ENCODE assay signal across 10 cellular contexts in genomic region chr21:33895356-33895755, GRCh38. TPM values are rescaled to one million over a fixed set of nuclear protein-coding genes. Genes with fewer than 3 reads are reported as not detected.
A peak's percentile ranks its signal among the peaks of the same experiment; 100 is the strongest.
DNase-seq lines count a peak whose midpoint lies in the region; ATAC-seq and TF ChIP-seq lines count a peak whose summit lies in the region.
"Had no signal": no experiment of that assay in that cellular context is flagged by ENCODE, and none has a peak within 500 bp of the region (broad histone marks: within the 10 kb centered on the region; RNA-seq: fewer than 3 reads in every experiment).

No MANE protein-coding gene starts in this region.

- H4K20me1 ChIP-seq in MM.1S (ENCODE audit: insufficient read depth, low read length): no peaks in the 10 kb centered on the region

- TF ChIP-seq CTCF in MM.1S (IDR thresholded peaks at IDR 0.05; ENCODE audit: low read length): no peak
- no peak for TF ChIP-seq CTCF in endothelial cell (IDR thresholded peaks at IDR 0.05; ENCODE audit: unreplicated experiment)
- no peak for TF ChIP-seq CTCF in GM10248 (IDR thresholded peaks at IDR 0.05; ENCODE audit: control extremely low read depth, extremely low read depth, low read depth, missing control alignments)

- H3K27me3 ChIP-seq in MM.1S (replicated peaks; ENCODE audit: insufficient read depth, low read length): no peaks in the 10 kb centered on the region
- peaks cover 4% of the 10 kb centered on the region for H3K27me3 ChIP-seq in skeletal muscle satellite cell (ENCODE audit: control insufficient read depth, insufficient read depth, low read length)
- H3K27me3 ChIP-seq: body of pancreas had no signal

- ATAC-seq in activated CD4-positive, alpha-beta T cell treated with anti-CD3 and anti-CD28 coated beads for 36 hours: no peak

- H3K36me3 ChIP-seq in MM.1S (replicated peaks; ENCODE audit: insufficient read depth, low read length) (no peaks in the 10 kb centered on the region), skeletal muscle satellite cell (ENCODE audit: insufficient read depth, low read length) (no peaks in the 10 kb centered on the region)

- H3K9me3 Mint-ChIP-seq in activated CD4-positive, alpha-beta T cell treated with anti-CD3 and anti-CD28 coated beads for 36 hours (ENCODE audit: low read depth): no peaks in the 10 kb centered on the region
- no peaks in the 10 kb centered on the region for H3K9me3 Mint-ChIP-seq in endothelial cell (ENCODE audit: unreplicated experiment)

- no peak overlapping the region for H3K4me3 ChIP-seq in MM.1S (ENCODE audit: low read length)
- peak overlapping the region; percentile 58 for H3K4me3 ChIP-seq in skeletal muscle satellite cell (ENCODE audit: low read length)
- H3K4me3 ChIP-seq: body of pancreas had no signal

- H3K9ac ChIP-seq in MM.1S (ENCODE audit: low read length) (no peak overlapping the region), skeletal muscle satellite cell (ENCODE audit: low read depth, low read length) (no peak overlapping the region)

- H3K9me2 ChIP-seq in MM.1S (replicated peaks; ENCODE audit: insufficient read depth, low read length): no peaks in the 10 kb centered on the region

- CTCF ChIA-PET in activated CD4-positive, alpha-beta T cell treated with anti-CD3 and anti-CD28 coated beads for 36 hours (lab: Charles Lee): interaction anchor here (0.6 to 1.0 kb wide), 4 partner anchors 28 to 205 kb away, joined by 3 to 4 read pairs (median 3); no protein-coding TSS in a partner anchor
- CTCF ChIA-PET in GM10248 (lab: Yijun Ruan, JAX): interaction anchor here (0.7 to 2.9 kb wide), 3 partner anchors 9 to 466 kb away, joined by 3 to 11 read pairs (median 5); no protein-coding TSS in a partner anchor

- no peaks in the 10 kb centered on the region for H3K79me2 ChIP-seq in MM.1S (ENCODE audit: low read length)

- peak overlapping the region; percentile 10 for H3K4me3 Mint-ChIP-seq in activated CD4-positive, alpha-beta T cell treated with anti-CD3 and anti-CD28 coated beads for 36 hours
- H3K4me3 Mint-ChIP-seq in endothelial cell (ENCODE audit: unreplicated experiment): peak overlapping the region; percentile 39

- H3K4me1 Mint-ChIP-seq in activated CD4-positive, alpha-beta T cell treated with anti-CD3 and anti-CD28 coated beads for 36 hours: peaks cover 14% of the 10 kb centered on the region
- H3K4me1 Mint-ChIP-seq in endothelial cell (ENCODE audit: unreplicated experiment): peaks cover 45% of the 10 kb centered on the region

- no peak for DNase-seq in activated CD4-positive, alpha-beta T cell treated with anti-CD3 and anti-CD28 coated beads for 36 hours
- DNase-seq in activated CD4-positive, alpha-beta T cell treated with anti-CD3 and anti-CD28 coated beads for 1 hour: no peak
- DNase-seq in MM.1S (no peak), endothelial cell (ENCODE audit: low spot score) (no peak), GM10248 (ENCODE audit: extremely low spot score) (no peak), GM03348 (ENCODE audit: low spot score) (no peak), retina (no peak)
- DNase-seq: NCI-H1417 treated with DMSO at 0.1 percent for 48 hours had no signal

- peak overlapping the region; percentile 31 for H3K4me2 ChIP-seq in MM.1S (ENCODE audit: low read depth, low read length)
- H3K4me2 ChIP-seq in skeletal muscle satellite cell (ENCODE audit: low read length): peak overlapping the region; percentile 85

- no peaks in the 10 kb centered on the region for H3F3A ChIP-seq in MM.1S (ENCODE audit: insufficient read depth, low read length)

- H3K27me3 Mint-ChIP-seq in activated CD4-positive, alpha-beta T cell treated with anti-CD3 and anti-CD28 coated beads for 36 hours: peaks cover 6% of the 10 kb centered on the region
- peaks cover 4% of the 10 kb centered on the region for H3K27me3 Mint-ChIP-seq in endothelial cell (ENCODE audit: unreplicated experiment)

- no peak overlapping the region for H3K27ac ChIP-seq in MM.1S (ENCODE audit: low read length)
- H3K27ac ChIP-seq: body of pancreas had no signal

- H3K27ac Mint-ChIP-seq in activated CD4-positive, alpha-beta T cell treated with anti-CD3 and anti-CD28 coated beads for 36 hours: no peak overlapping the region
- peak overlapping the region; percentile 85 for H3K27ac Mint-ChIP-seq in endothelial cell (ENCODE audit: unreplicated experiment)

- POLR2A ChIA-PET in activated CD4-positive, alpha-beta T cell treated with anti-CD3 and anti-CD28 coated beads for 36 hours (lab: Charles Lee): no interaction called here
- POLR2A ChIA-PET in GM10248 (lab: Yijun Ruan, JAX): no interaction called here

- H3K9me3 ChIP-seq in MM.1S (replicated peaks; ENCODE audit: insufficient read depth, low read length): no peaks in the 10 kb centered on the region
- H3K9me3 ChIP-seq in skeletal muscle satellite cell (replicated peaks; ENCODE audit: low read length): no peaks in the 10 kb centered on the region
- H3K9me3 ChIP-seq: body of pancreas had no signal

- H2AFZ ChIP-seq in MM.1S (ENCODE audit: low read length): no peak overlapping the region; the same call in 1 of the 2 replicates

- peaks cover 3% of the 10 kb centered on the region; the same call in 1 of the 2 replicates for H3K4me1 ChIP-seq in MM.1S (ENCODE audit: low read length)
- peaks cover 22% of the 10 kb centered on the region for H3K4me1 ChIP-seq in skeletal muscle satellite cell (ENCODE audit: control insufficient read depth, insufficient read depth, low read length)

- no peaks in the 10 kb centered on the region for H3K36me3 Mint-ChIP-seq in activated CD4-positive, alpha-beta T cell treated with anti-CD3 and anti-CD28 coated beads for 36 hours (ENCODE audit: low read depth)
- H3K36me3 Mint-ChIP-seq in endothelial cell (ENCODE audit: low read depth, unreplicated experiment): peaks cover 7% of the 10 kb centered on the region

- intact Hi-C loops in activated CD4-positive, alpha-beta T cell treated with anti-CD3 and anti-CD28 coated beads for 36 hours (cut with DNase I, micrococcal nuclease): loop anchor here in 1 of 2 experiments (10.0 kb wide), 1 partner anchor 251 kb away; the partner anchor contains the start of genes CRYZL1 and ITSN1

RNA-seq across cellular contexts. Expression of gene ATP5PO, which starts 20.2 kb away (rescaled TPM):
- total RNA-seq in activated CD4-positive, alpha-beta T cell treated with anti-CD3 and anti-CD28 coated beads for 36 hours: 100 to 1,000 TPM; 177 to 238 TPM
- 218 TPM for total RNA-seq in endothelial cell (ENCODE audit: unreplicated experiment)
- total RNA-seq in skeletal muscle satellite cell (2012; rRNA removed): 202 and 233 TPM in 2 replicates
